ENCODE assay signal across 17 cellular contexts in the genomic region with DNA sequence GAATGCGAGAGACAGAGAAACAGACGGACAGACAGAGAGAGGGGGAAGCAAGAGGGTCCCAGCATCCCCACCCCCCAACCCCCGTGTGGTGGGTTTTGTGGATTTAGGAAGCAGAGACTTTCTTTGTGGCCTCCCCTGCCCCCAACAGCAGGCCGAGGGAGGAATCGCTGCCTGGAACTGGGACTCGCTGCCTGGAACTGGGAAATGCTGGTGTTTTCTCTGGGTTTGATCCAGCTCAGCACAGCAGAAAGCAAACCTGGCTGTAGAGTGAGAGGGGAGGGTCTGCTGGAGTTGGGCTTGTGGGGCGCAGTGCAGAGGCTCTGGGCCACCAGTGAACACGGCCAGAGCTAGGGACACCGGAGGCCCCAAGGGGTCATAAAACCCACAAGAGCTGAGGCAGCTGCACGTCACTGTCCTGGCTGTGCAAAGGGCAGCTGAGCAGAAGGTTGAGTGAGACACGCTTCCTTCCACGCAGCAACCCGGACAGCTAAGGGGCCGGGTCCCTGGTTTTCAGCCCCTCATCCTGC.
"Had no signal": no experiment of that assay in that cellular context is flagged by ENCODE, and none has a peak within 500 bp of the region (broad histone marks: within the 10 kb centered on the region; RNA-seq: fewer than 3 reads in every experiment).

No MANE protein-coding gene starts in this region.

- H3K36me3 Mint-ChIP-seq: naive thymus-derived CD8-positive, alpha-beta T cell; type B pancreatic cell had no signal

- H2AFZ ChIP-seq: hepatocyte, parathyroid adenoma had no signal

- H3K9ac ChIP-seq: parathyroid adenoma had no signal

- H3K4me1 ChIP-seq: colonic mucosa, esophagus squamous epithelium, foreskin keratinocyte, parathyroid adenoma, prostate gland, right lobe of liver, suprapubic skin, thyroid gland had no signal

- H3K36me3 ChIP-seq: colonic mucosa, esophagus squamous epithelium, prostate gland, right lobe of liver, suprapubic skin, thyroid gland had no signal

- H3K4me3 Mint-ChIP-seq: naive thymus-derived CD8-positive, alpha-beta T cell; type B pancreatic cell had no signal

- H3K4me2 ChIP-seq: hepatocyte had no signal

- H3K27ac Mint-ChIP-seq: naive thymus-derived CD8-positive, alpha-beta T cell; type B pancreatic cell had no signal

- H3K27ac ChIP-seq: colonic mucosa, esophagus squamous epithelium, foreskin keratinocyte, hepatocyte, parathyroid adenoma, prostate gland, right lobe of liver, suprapubic skin, thyroid gland had no signal

- H3K4me3 ChIP-seq: colonic mucosa, esophagus squamous epithelium, hepatocyte, mucosa of descending colon, prostate gland, right lobe of liver, suprapubic skin, thyroid gland had no signal

- H3K27me3 ChIP-seq: colonic mucosa, hepatocyte, right lobe of liver, thyroid gland had no signal

- H3K9me3 Mint-ChIP-seq: type B pancreatic cell had no signal

- H3K9me3 ChIP-seq: colonic mucosa, esophagus squamous epithelium, mucosa of descending colon, prostate gland, right lobe of liver, suprapubic skin, thyroid gland had no signal

- DNase-seq: colonic mucosa; dermis blood vessel endothelial cell; esophagus squamous epithelium; foreskin keratinocyte; left colon; mammary epithelial cell; naive thymus-derived CD8-positive, alpha-beta T cell; nucleus accumbens; right lobe of liver; stimulated activated naive CD4-positive, alpha-beta T cell; thyroid gland had no signal

- ATAC-seq: foreskin keratinocyte; left colon; mucosa of descending colon; naive thymus-derived CD8-positive, alpha-beta T cell; right lobe of liver had no signal
